16 cellular contexts compared by ENCODE assay signal in the genomic region with DNA sequence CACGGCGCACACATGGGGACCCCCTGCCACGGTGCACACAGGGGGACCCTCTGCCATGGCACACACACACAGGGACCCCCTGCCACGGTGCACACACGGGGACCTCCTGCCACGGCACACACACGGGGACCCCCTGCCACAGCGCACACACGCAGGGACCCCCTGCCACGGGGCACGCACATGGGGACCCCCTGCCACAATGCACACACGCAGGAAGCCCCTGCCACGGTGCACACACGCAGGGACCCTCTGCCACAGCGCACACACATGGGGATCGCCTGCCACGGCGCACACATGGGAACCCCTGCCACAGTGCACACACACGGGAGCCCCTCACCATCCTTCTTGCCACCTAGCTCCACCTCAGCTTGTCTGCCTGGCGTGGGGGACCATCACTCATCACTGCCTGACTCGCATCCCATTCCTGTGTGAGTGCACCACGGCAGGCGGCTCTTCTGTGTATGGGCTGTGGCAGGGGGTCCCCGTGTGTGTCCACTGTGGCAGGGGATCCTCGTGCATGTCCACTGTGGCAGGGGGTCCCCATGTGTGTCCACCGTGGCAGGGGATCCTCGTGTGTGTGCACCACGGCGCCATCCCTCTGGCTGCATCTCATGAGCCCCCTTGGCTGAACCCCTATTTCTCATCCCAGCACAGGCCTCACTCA.
"Had no signal": no experiment of that assay in that cellular context is flagged by ENCODE, and none has a peak within 500 bp of the region (broad histone marks: within the 10 kb centered on the region; RNA-seq: fewer than 3 reads in every experiment).

No MANE protein-coding gene starts in this region.

- FAIRE-seq: small intestine, urothelium cell line had no signal

- H3K9me3 Mint-ChIP-seq: dendritic cell treated with granulocyte-macrophage colony-stimulating factor and Interleukin-4, amounts not matched to agents 40 ng/mL and 50 ng/mL, for 4 days; T-helper 2 cell treated with Interferon-gamma antibody and Interleukin-4, amounts not matched to agents 5 μg/mL and 100 μg/mL, for 36 hours had no signal

- ATAC-seq: activated naive CD8-positive, alpha-beta T cell treated with anti-CD3 and anti-CD28 coated beads, Interleukin-2, amount 50 U/mL, for 24 hours; naive thymus-derived CD8-positive, alpha-beta T cell had no signal

- H3K4me3 Mint-ChIP-seq: activated naive CD8-positive, alpha-beta T cell treated with anti-CD3 and anti-CD28 coated beads, Interleukin-2, amount 50 U/mL, for 24 hours; dendritic cell treated with granulocyte-macrophage colony-stimulating factor and Interleukin-4, amounts not matched to agents 40 ng/mL and 50 ng/mL, for 4 days; naive thymus-derived CD8-positive, alpha-beta T cell; T-helper 2 cell treated with Interferon-gamma antibody and Interleukin-4, amounts not matched to agents 5 μg/mL and 100 μg/mL, for 36 hours had no signal

- H3K27me3 Mint-ChIP-seq: activated naive CD8-positive, alpha-beta T cell treated with anti-CD3 and anti-CD28 coated beads, Interleukin-2, amount 50 U/mL, for 24 hours; dendritic cell treated with granulocyte-macrophage colony-stimulating factor and Interleukin-4, amounts not matched to agents 40 ng/mL and 50 ng/mL, for 4 days; naive thymus-derived CD8-positive, alpha-beta T cell; progenitor cell of endocrine pancreas had no signal

- DNase-seq: activated CD4-positive, alpha-beta T cell treated with anti-CD3 and anti-CD28 coated beads, Interleukin-2, amount 50 U/mL, for 1 hour; activated CD4-positive, CD25-positive, alpha-beta regulatory T cell; activated CD8-positive, alpha-beta memory T cell treated with anti-CD3 and anti-CD28 coated beads for 24 hours; activated naive CD4-positive, alpha-beta T cell; activated naive CD8-positive, alpha-beta T cell treated with anti-CD3 and anti-CD28 coated beads, Interleukin-2, amount 50 U/mL, for 24 hours; aorta; cerebellar nuclear complex; effector memory CD4-positive, alpha-beta T cell; foreskin melanocyte; naive thymus-derived CD8-positive, alpha-beta T cell; small intestine; SW 1271 had no signal

- H3K27ac Mint-ChIP-seq: activated naive CD8-positive, alpha-beta T cell treated with anti-CD3 and anti-CD28 coated beads, Interleukin-2, amount 50 U/mL, for 24 hours; dendritic cell treated with granulocyte-macrophage colony-stimulating factor and Interleukin-4, amounts not matched to agents 40 ng/mL and 50 ng/mL, for 4 days; progenitor cell of endocrine pancreas; T-helper 2 cell treated with Interferon-gamma antibody and Interleukin-4, amounts not matched to agents 5 μg/mL and 100 μg/mL, for 36 hours had no signal

- H3K4me1 Mint-ChIP-seq: activated naive CD8-positive, alpha-beta T cell treated with anti-CD3 and anti-CD28 coated beads, Interleukin-2, amount 50 U/mL, for 24 hours had no signal
